27 cellular contexts compared by ENCODE assay signal in the genomic region with DNA sequence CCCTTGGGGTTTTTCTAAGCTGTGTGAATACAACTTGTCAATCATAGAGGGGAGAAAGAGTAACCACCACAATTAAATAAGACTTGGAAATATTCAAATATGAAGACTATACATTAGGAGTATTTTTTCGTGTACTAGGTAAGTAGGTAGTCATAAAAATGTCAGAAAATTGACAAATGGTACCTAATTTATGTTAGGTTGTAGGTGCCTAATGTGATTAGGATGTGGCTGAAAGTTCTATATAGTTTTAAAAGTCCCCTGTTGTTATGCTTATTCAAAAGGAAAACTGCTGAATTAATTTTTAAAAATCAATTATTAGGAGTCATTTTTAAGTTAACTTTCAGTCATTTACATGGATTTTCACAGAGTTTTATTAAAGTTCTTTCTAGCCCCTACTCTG.
"Had no signal": no experiment of that assay in that cellular context is flagged by ENCODE, and none has a peak within 500 bp of the region (broad histone marks: within the 10 kb centered on the region; RNA-seq: fewer than 3 reads in every experiment).

No MANE protein-coding gene starts in this region.

- H3K4me1 Mint-ChIP-seq: naive B cell; stimulated activated effector memory CD8-positive, alpha-beta T cell treated with anti-CD3 and anti-CD28 coated beads, Interleukin-12 subunit alpha, Interleukin-12 subunit beta, amount 100 ng/mL, for 72 hours had no signal

- H3K27ac ChIP-seq: esophagus squamous epithelium, gastrocnemius medialis, left lung, neural progenitor cell, prostate gland, right atrium auricular region, stomach, testis, tibial artery had no signal

- H3K4me1 ChIP-seq: esophagus squamous epithelium, neural progenitor cell, prostate gland, stomach, testis had no signal

- FAIRE-seq: endometrium had no signal

- H3K27ac Mint-ChIP-seq: effector memory CD8-positive, alpha-beta T cell; mesothelial cell of epicardium; naive B cell; nephron; neural progenitor cell; stimulated activated effector memory CD8-positive, alpha-beta T cell treated with anti-CD3 and anti-CD28 coated beads, Interleukin-12 subunit alpha, Interleukin-12 subunit beta, amount 100 ng/mL, for 72 hours; type B pancreatic cell had no signal

- H3K9me3 Mint-ChIP-seq: effector memory CD8-positive, alpha-beta T cell; mesothelial cell of epicardium; naive B cell; nephron; neural progenitor cell; stimulated activated effector memory CD8-positive, alpha-beta T cell treated with anti-CD3 and anti-CD28 coated beads, Interleukin-12 subunit alpha, Interleukin-12 subunit beta, amount 100 ng/mL, for 72 hours; type B pancreatic cell had no signal

- ATAC-seq: effector memory CD8-positive, alpha-beta T cell; gastrocnemius medialis; left cardiac atrium; left lung; mucosa of descending colon; sciatic nerve; stimulated activated effector memory CD8-positive, alpha-beta T cell treated with anti-CD3 and anti-CD28 coated beads, Interleukin-12 subunit alpha, Interleukin-12 subunit beta, amount 100 ng/mL, for 72 hours had no signal

- H3K4me3 Mint-ChIP-seq: effector memory CD8-positive, alpha-beta T cell; mesothelial cell of epicardium; naive B cell; nephron; neural progenitor cell; stimulated activated effector memory CD8-positive, alpha-beta T cell treated with anti-CD3 and anti-CD28 coated beads, Interleukin-12 subunit alpha, Interleukin-12 subunit beta, amount 100 ng/mL, for 72 hours; type B pancreatic cell had no signal

- H3K9me3 ChIP-seq: esophagus squamous epithelium, gastrocnemius medialis, left lung, mucosa of descending colon, prostate gland, right atrium auricular region, stomach, testis, tibial artery had no signal

- H3K36me3 Mint-ChIP-seq: mesothelial cell of epicardium; naive B cell; neural progenitor cell; stimulated activated effector memory CD8-positive, alpha-beta T cell treated with anti-CD3 and anti-CD28 coated beads, Interleukin-12 subunit alpha, Interleukin-12 subunit beta, amount 100 ng/mL, for 72 hours; type B pancreatic cell had no signal

- H3K4me3 ChIP-seq: esophagus squamous epithelium, gastrocnemius medialis, left lung, mucosa of descending colon, neural progenitor cell, prostate gland, right atrium auricular region, stomach, testis, tibial artery had no signal

- H3K27me3 Mint-ChIP-seq: effector memory CD8-positive, alpha-beta T cell; type B pancreatic cell had no signal

- DNase-seq: cortex of kidney; effector memory CD8-positive, alpha-beta T cell; erythroblast; esophagus squamous epithelium; gastrocnemius medialis; head of caudate nucleus; left cardiac atrium; left lung; mesenchymal stem cell; mucosa of descending colon; naive B cell; nucleus accumbens; stimulated activated CD4-positive, alpha-beta T cell treated with anti-CD3 and anti-CD28 coated beads, Interleukin-2, amount 100 ng/mL, for 24 hours; stimulated activated CD4-positive, alpha-beta T cell treated with anti-CD3 and anti-CD28 coated beads, Interleukin-4, amount 100 ng/mL, for 24 hours; stimulated activated naive CD4-positive, alpha-beta T cell treated with Interleukin-2 at 50 U/mL for 16 hours; stomach; testis; tibial artery had no signal

- H3K36me3 ChIP-seq: esophagus squamous epithelium, gastrocnemius medialis, left lung, neural progenitor cell, prostate gland, right atrium auricular region, stomach, tibial artery had no signal
